8 cellular contexts compared by ENCODE assay signal in the genomic region with DNA sequence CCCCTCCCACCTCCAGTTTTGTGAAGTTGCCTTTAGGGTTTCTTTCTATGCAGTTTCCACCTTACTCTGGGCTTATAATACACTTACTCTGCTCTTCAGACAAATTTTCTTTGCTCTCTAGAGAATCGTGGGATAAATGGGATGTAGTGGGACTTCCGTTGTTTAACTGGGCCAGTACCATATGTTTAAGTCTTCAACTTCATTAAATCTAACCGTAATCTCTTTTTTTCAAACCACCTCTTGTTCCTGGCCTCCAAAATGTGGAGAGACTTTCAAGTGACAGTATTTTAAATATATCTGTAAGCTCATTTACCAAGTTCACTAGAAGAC. TPM values are rescaled to one million over a fixed set of nuclear protein-coding genes. Genes with fewer than 3 reads are reported as not detected.
A peak's percentile ranks its signal among the peaks of the same experiment; 100 is the strongest.
DNase-seq lines count a peak whose midpoint lies in the region; ATAC-seq and TF ChIP-seq lines count a peak whose summit lies in the region.

No MANE protein-coding gene starts in this region.

- H3K9me3 Mint-ChIP-seq in CD4-positive, alpha-beta T cell: no peaks in the 10 kb centered on the region
- H3K9me3 Mint-ChIP-seq in dendritic cell treated with granulocyte-macrophage colony-stimulating factor and Interleukin-4, amounts not matched to agents 40 ng/mL and 50 ng/mL, for 4 days: no peaks in the 10 kb centered on the region
- H3K9me3 Mint-ChIP-seq in nephron: no peaks in the 10 kb centered on the region

- ATAC-seq in CD4-positive, alpha-beta T cell (ENCODE audit: poor library complexity): no peak
- ATAC-seq in HG02610 (IDR thresholded peaks at IDR 0.05; ENCODE audit: unreplicated experiment): no peak

- H3K36me3 ChIP-seq in MG63: peaks cover 33% of the 10 kb centered on the region

- intact Hi-C loops in CD4-positive, alpha-beta T cell (cut with DNase I, micrococcal nuclease): loop anchor here in 1 of 2 experiments (2.0 to 5.0 kb wide), 2 partner anchors 600 to 751 kb away; partner anchors contain the start of gene STK24
- intact Hi-C loops in dendritic cell treated with granulocyte-macrophage colony-stimulating factor and Interleukin-4, amounts not matched to agents 40 ng/mL and 50 ng/mL, for 4 days (cut with micrococcal nuclease): loop anchor here (10.0 kb wide), 1 partner anchor 753 kb away; the partner anchor contains the start of gene MBNL2

- H3K36me3 Mint-ChIP-seq in CD4-positive, alpha-beta T cell (ENCODE audit: low read depth): peaks cover 17% of the 10 kb centered on the region
- peaks cover 18% of the 10 kb centered on the region for H3K36me3 Mint-ChIP-seq in dendritic cell treated with granulocyte-macrophage colony-stimulating factor and Interleukin-4, amounts not matched to agents 40 ng/mL and 50 ng/mL, for 4 days (ENCODE audit: low read depth)
- peaks cover 4% of the 10 kb centered on the region for H3K36me3 Mint-ChIP-seq in nephron (ENCODE audit: low read depth)

- no peak for DNase-seq in CD4-positive, alpha-beta T cell
- DNase-seq in MG63 (no peak), iPS-NIHi7 (ENCODE audit: extremely low spot score) (no peak), DMS153 (lab: John Stamatoyannopoulos, UW) (no peak), COLO668 (lab: John Stamatoyannopoulos, UW; ENCODE audit: unreplicated experiment) (no peak)

- peaks cover 61% of the 10 kb centered on the region for H3K4me1 Mint-ChIP-seq in CD4-positive, alpha-beta T cell (ENCODE audit: low read depth)
- H3K4me1 Mint-ChIP-seq in dendritic cell treated with granulocyte-macrophage colony-stimulating factor and Interleukin-4, amounts not matched to agents 40 ng/mL and 50 ng/mL, for 4 days (ENCODE audit: low read depth): peaks cover 16% of the 10 kb centered on the region
- H3K4me1 Mint-ChIP-seq in nephron: peaks cover 39% of the 10 kb centered on the region

- H3K4me3 ChIP-seq in MG63: peak overlapping the region; percentile 85

- CTCF ChIA-PET in CD4-positive, alpha-beta T cell (lab: Charles Lee): no interaction called here

- peak overlapping the region; percentile 96 for H3K4me3 Mint-ChIP-seq in CD4-positive, alpha-beta T cell
- H3K4me3 Mint-ChIP-seq in dendritic cell treated with granulocyte-macrophage colony-stimulating factor and Interleukin-4, amounts not matched to agents 40 ng/mL and 50 ng/mL, for 4 days: peak overlapping the region; percentile 93
- peak overlapping the region; percentile 95 to 97 (median 96) for H3K4me3 Mint-ChIP-seq in nephron

- H3K27ac Mint-ChIP-seq in CD4-positive, alpha-beta T cell: peak overlapping the region; percentile 92
- H3K27ac Mint-ChIP-seq in dendritic cell treated with granulocyte-macrophage colony-stimulating factor and Interleukin-4, amounts not matched to agents 40 ng/mL and 50 ng/mL, for 4 days: peak overlapping the region; percentile 89
- H3K27ac Mint-ChIP-seq in nephron: peak overlapping the region; percentile 88 to 96 (median 94)

- no peaks in the 10 kb centered on the region for H3K27me3 Mint-ChIP-seq in CD4-positive, alpha-beta T cell
- H3K27me3 Mint-ChIP-seq in dendritic cell treated with granulocyte-macrophage colony-stimulating factor and Interleukin-4, amounts not matched to agents 40 ng/mL and 50 ng/mL, for 4 days: peaks cover 7% of the 10 kb centered on the region
- H3K27me3 Mint-ChIP-seq in nephron (ENCODE audit: low read depth): no peaks in the 10 kb centered on the region

- POLR2A ChIA-PET in CD4-positive, alpha-beta T cell (lab: Charles Lee): no interaction called here

- H3K27me3 ChIP-seq in CD4-positive, alpha-beta T cell (ENCODE audit: control insufficient read depth, insufficient read depth, low read length): no peaks in the 10 kb centered on the region
- no peaks in the 10 kb centered on the region for H3K27me3 ChIP-seq in MG63

- no peak overlapping the region for H3K27ac ChIP-seq in CD4-positive, alpha-beta T cell (ENCODE audit: low read depth, low read length)

- TF ChIP-seq CTCF in CD4-positive, alpha-beta T cell (IDR thresholded peaks at IDR 0.05): no peak
- TF ChIP-seq CTCF in nephron (IDR thresholded peaks at IDR 0.05; ENCODE audit: unreplicated experiment in 3 of 3): no peak

- no peaks in the 10 kb centered on the region for H3K9me3 ChIP-seq in CD4-positive, alpha-beta T cell (ENCODE audit: control insufficient read depth, low read length)
- no peaks in the 10 kb centered on the region for H3K9me3 ChIP-seq in MG63

RNA-seq across cellular contexts. Expression of gene IPO5, which starts 23.9 kb away (rescaled TPM):
- total RNA-seq in CD4-positive, alpha-beta T cell: 10 to 100 TPM; 62.2 to 73.3 TPM
- total RNA-seq in MG63 (2014; rRNA removed; shearing (Covaris generic); ENCODE audit: low replicate concordance): 165 and 217 TPM in 2 replicates
